Comparison of ENCODE assay signal across 8 cellular contexts in genomic region chr11:94791942-94792341, GRCh38. TPM values are rescaled to one million over a fixed set of nuclear protein-coding genes. Genes with fewer than 3 reads are reported as not detected.
DNase-seq lines count a peak whose midpoint lies in the region; ATAC-seq, FAIRE-seq and TF ChIP-seq lines count a peak whose summit lies in the region.
"Not testable (repeated sequence)": the region's sequence is repeated elsewhere in the genome, so short reads cannot be mapped to it uniquely, and the experiment has no call there.

No MANE protein-coding gene starts in this region.

- intact Hi-C loops in PC-9 (cut with micrococcal nuclease; ENCODE audit: unreplicated experiment); K562 (cut with micrococcal nuclease): not testable (repeated sequence)
- intact Hi-C loops in gastrocnemius medialis (cut with DNase I; ENCODE audit: low total_unique reads), result loop anchor here (10.0 kb wide), 1 partner anchor 313 kb away; no protein-coding TSS in a partner anchor

- H3K9ac ChIP-seq in SK-N-SH; K562 (ENCODE audit: insufficient read depth in 1 of 2, low read depth in 2 of 2, low read length in 2 of 2): not testable (repeated sequence)

- DNase-seq in PC-9; SK-N-SH; K562 (ENCODE audit: extremely low read depth in 1 of 4, low spot score in 3 of 4); chondrocyte (ENCODE audit: low spot score); osteocyte (ENCODE audit: extremely low spot score, unreplicated experiment); gastrocnemius medialis: not testable (repeated sequence)

- not testable (repeated sequence) for H3K4me3 ChIP-seq in ACC112 (ENCODE audit: low read depth, low read length); HEK293 (ENCODE audit: low read depth, low read length); PC-9; SK-N-SH (ENCODE audit: low read depth in 2 of 2, low read length in 1 of 2); K562; gastrocnemius medialis

- not testable (repeated sequence) for H3K36me3 Mint-ChIP-seq in chondrocyte (ENCODE audit: low read depth); osteocyte (ENCODE audit: unreplicated experiment)

- not testable (repeated sequence) for H3K4me3 Mint-ChIP-seq in chondrocyte (ENCODE audit: unreplicated experiment); osteocyte (ENCODE audit: unreplicated experiment)

- FAIRE-seq in K562 (lab: Jason Lieb, UNC), result not testable (repeated sequence)

- CTCF ChIA-PET in HEK293 (lab: Yijun Ruan, JAX), result interaction anchor here (0.6 kb wide), 1 partner anchor 55 kb away, joined by 3 read pairs; no protein-coding TSS in a partner anchor
- CTCF ChIA-PET in PC-9 (lab: Charles Lee); SK-N-SH (lab: Yijun Ruan, JAX); K562 (lab: Yijun Ruan, JAX; ENCODE audit: low intra/inter-chr PET ratio): not testable (repeated sequence)

- not testable (repeated sequence) for H3K9me3 ChIP-seq in HEK293 (ENCODE audit: control insufficient read depth, insufficient read depth, low read depth, low read length); PC-9 (ENCODE audit: insufficient read depth, low read depth); SK-N-SH; K562 (replicated peaks; ENCODE audit: control insufficient read depth, insufficient read depth, low read depth, low read length); gastrocnemius medialis

- not testable (repeated sequence) for H3K27me3 ChIP-seq in ACC112 (ENCODE audit: insufficient read depth, low read length); PC-9 (ENCODE audit: insufficient read depth, low read depth); SK-N-SH (ENCODE audit: insufficient read depth); K562 (ENCODE audit: control insufficient read depth in 2 of 2, insufficient read depth in 2 of 2, low read length in 2 of 2); gastrocnemius medialis

- H3K4me1 Mint-ChIP-seq in chondrocyte (ENCODE audit: low read depth), result peaks cover 78% of the 10 kb centered on the region
- peaks cover 77% of the 10 kb centered on the region for H3K4me1 Mint-ChIP-seq in osteocyte (ENCODE audit: unreplicated experiment)

- WGBS in SK-N-SH (ENCODE audit: low lambda C conversion rate), result 98% methylated on average over 5 of the region's 5 CpGs
- WGBS in K562 (ENCODE audit: insufficient coverage, low coverage, missing lambda C conversion rate), result 45% methylated on average over 5 of the region's 5 CpGs

- BruUV-seq in PC-9 (replicated peaks; lab: Mats Ljungman, UMichigan); K562 (replicated peaks; lab: Mats Ljungman, UMichigan): not testable (repeated sequence)

- H3K27me3 Mint-ChIP-seq in chondrocyte (ENCODE audit: low read depth); osteocyte (ENCODE audit: unreplicated experiment): not testable (repeated sequence)

- not testable (repeated sequence) for TF ChIP-seq RAD21 in SK-N-SH (IDR thresholded peaks at IDR 0.05; ENCODE audit: low read length); K562 (CRISPR knock-in tag; conservative IDR thresholded peaks at IDR 0.05 in 1 of 2, IDR thresholded peaks at IDR 0.05 in 1 of 2)

- H3K4me2 ChIP-seq in PC-9; K562 (ENCODE audit: insufficient read depth, low read length): not testable (repeated sequence)
- peak overlapping the region; percentile 28; the same call in 1 of the 2 replicates for H3K4me2 ChIP-seq in SK-N-SH

- not testable (repeated sequence) for H3K9me1 ChIP-seq in K562 (ENCODE audit: control insufficient read depth, insufficient read depth, low read length)

- not testable (repeated sequence) for TF ChIP-seq EP300 in SK-N-SH (IDR thresholded peaks at IDR 0.05; ENCODE audit: borderline replicate concordance in 1 of 2, low read depth in 1 of 2, low read length in 1 of 2); K562 (IDR thresholded peaks at IDR 0.05; ENCODE audit: low read length)

- not testable (repeated sequence) for H3K36me3 ChIP-seq in ACC112 (ENCODE audit: insufficient read depth, low read length); HEK293 (ENCODE audit: control insufficient read depth in 2 of 2, insufficient read depth in 1 of 2, low read length in 2 of 2); SK-N-SH (replicated peaks in 1 of 2; ENCODE audit: control insufficient read depth in 1 of 2, insufficient read depth in 2 of 2, low read length in 1 of 2); K562 (ENCODE audit: control insufficient read depth, insufficient read depth, low read length); gastrocnemius medialis
- H3K36me3 ChIP-seq in PC-9 (ENCODE audit: low read depth), result peaks cover 17% of the 10 kb centered on the region

- peaks cover 25% of the 10 kb centered on the region; the same call in 1 of the 2 replicates for H4K20me1 ChIP-seq in PC-9 (ENCODE audit: insufficient read depth)
- not testable (repeated sequence) for H4K20me1 ChIP-seq in SK-N-SH (ENCODE audit: insufficient read depth); K562 (replicated peaks; ENCODE audit: control insufficient read depth, insufficient read depth, low read length)

- not testable (repeated sequence) for TF ChIP-seq CTCF in HEK293 (tag by site-specific recombination; IDR thresholded peaks at IDR 0.05); PC-9 (conservative IDR thresholded peaks at IDR 0.05); SK-N-SH (IDR thresholded peaks at IDR 0.05); K562 (IDR thresholded peaks at IDR 0.05 in 2 of 3, conservative IDR thresholded peaks at IDR 0.05 in 1 of 3; ENCODE audit: insufficient read depth in 2 of 3, low read depth in 1 of 3, low read length in 3 of 3); chondrocyte (IDR thresholded peaks at IDR 0.05); osteocyte (IDR thresholded peaks at IDR 0.05); gastrocnemius medialis (IDR thresholded peaks at IDR 0.05 in 4 of 5, conservative IDR thresholded peaks at IDR 0.05 in 1 of 5)

- H3F3A ChIP-seq in PC-9 (ENCODE audit: insufficient read depth, low read depth) (peaks cover 67% of the 10 kb centered on the region), SK-N-SH (replicated peaks; ENCODE audit: insufficient read depth) (peaks cover 28% of the 10 kb centered on the region)

- peak overlapping the region; percentile 28 for H3K27ac Mint-ChIP-seq in chondrocyte (ENCODE audit: unreplicated experiment)
- H3K27ac Mint-ChIP-seq in osteocyte (ENCODE audit: unreplicated experiment), result peak overlapping the region; percentile 43

- H3K9me2 ChIP-seq in PC-9 (ENCODE audit: insufficient read depth); SK-N-SH: not testable (repeated sequence)

- TF ChIP-seq POLR2A in K562 (conservative IDR thresholded peaks at IDR 0.05); gastrocnemius medialis (IDR thresholded peaks at IDR 0.05): not testable (repeated sequence)

- in situ Hi-C loops in K562 (cut with MboI); gastrocnemius medialis (cut with MboI; ENCODE audit: low sequenced_read_pairs in 4 of 4): not testable (repeated sequence)

- POLR2A ChIA-PET in HEK293 (lab: Yijun Ruan, JAX); PC-9 (lab: Charles Lee; ENCODE audit: unreplicated experiment); SK-N-SH (lab: Yijun Ruan, JAX); K562 (lab: Yijun Ruan, JAX): not testable (repeated sequence)

- not testable (repeated sequence) for H3K9me3 Mint-ChIP-seq in chondrocyte (ENCODE audit: low read depth); osteocyte (ENCODE audit: unreplicated experiment)

- H3K4me1 ChIP-seq in ACC112 (ENCODE audit: control insufficient read depth, insufficient read depth, low read length, unreplicated experiment) (peaks cover 75% of the 10 kb centered on the region), HEK293 (ENCODE audit: control insufficient read depth, insufficient read depth, low read length) (peaks cover 22% of the 10 kb centered on the region), PC-9 (replicated peaks; ENCODE audit: insufficient read depth) (peaks cover 93% of the 10 kb centered on the region), SK-N-SH (ENCODE audit: control insufficient read depth in 1 of 2, insufficient read depth in 2 of 2, low read depth in 1 of 2, low read length in 1 of 2) (peaks cover 27 to 62% of the 10 kb centered on the region in 2 experiments), K562 (replicated peaks in 1 of 2; ENCODE audit: control insufficient read depth in 2 of 2, insufficient read depth in 2 of 2, low read length in 2 of 2) (peaks cover 0 to 55% of the 10 kb centered on the region in 2 experiments; a peak in 3 of 5 replicates), gastrocnemius medialis (peaks cover 87% of the 10 kb centered on the region in 2 donors)

- not testable (repeated sequence) for H2AFZ ChIP-seq in ACC112 (ENCODE audit: low read length, unreplicated experiment); PC-9; SK-N-SH (ENCODE audit: low read depth); K562 (ENCODE audit: low read depth, low read length)

- not testable (repeated sequence) for ATAC-seq in K562, gastrocnemius medialis

- H3K79me2 ChIP-seq in ACC112 (ENCODE audit: control insufficient read depth, insufficient read depth, low read length, unreplicated experiment) (peaks cover 72% of the 10 kb centered on the region), PC-9 (ENCODE audit: low read depth) (peaks cover 98% of the 10 kb centered on the region), SK-N-SH (ENCODE audit: insufficient read depth) (peaks cover 85% of the 10 kb centered on the region), K562 (ENCODE audit: control insufficient read depth, insufficient read depth, low read length) (peaks cover 88% of the 10 kb centered on the region)

- H3K27ac ChIP-seq in ACC112 (ENCODE audit: low read depth, low read length) (peak overlapping the region; percentile 6; the same call in 1 of the 2 replicates), PC-9 (peak overlapping the region; percentile 25), SK-N-SH (ENCODE audit: low read depth in 2 of 2, low read length in 1 of 2) (peak overlapping the region in 1 of 2 experiments; percentile 53; a peak in 1 of 4 replicates), gastrocnemius medialis (peak overlapping the region; percentile 89 to 91 (median 90))
- not testable (repeated sequence) for H3K27ac ChIP-seq in HEK293 (ENCODE audit: extremely low read depth, low read depth, low read length); K562 (ENCODE audit: extremely low read depth, low read depth, low read length)

RNA-seq across cellular contexts. Expression of gene AMOTL1, which starts 23.8 kb away (rescaled TPM):
- 48.0 and 60.5 TPM in 2 replicates for total RNA-seq in PC-9 (2021)
- polyA plus RNA-seq in SK-N-SH (2012; rRNA removed), result 10.7 and 11.7 TPM in 2 replicates
- 8.5 and 11.1 TPM in 2 replicates for polyA plus RNA-seq in SK-N-SH (2012; cell fraction: cytosol; rRNA removed)
- polyA plus RNA-seq in SK-N-SH (2012; cell fraction: nucleus; rRNA removed), result 8.1 and 12.3 TPM in 2 replicates
- 33.3 and 42.6 TPM in 2 replicates for total RNA-seq in K562 (2011; cell fraction: chromatin; rRNA removed; ENCODE audit: low replicate concordance)
- total RNA-seq in K562 (2011; cell fraction: nucleolus; rRNA removed), result 17.8 and 18.0 TPM in 2 replicates
- 26.3 and 39.2 TPM in 2 replicates for total RNA-seq in K562 (2011; cell fraction: nucleoplasm; rRNA removed)
- 20.9 and 22.1 TPM in 2 replicates for total RNA-seq in K562 (2014; rRNA removed)
- total RNA-seq in K562 (2014; rRNA removed; fragmentation: Illumina TruSeq; extraction: Trizol), result 14.0 and 14.4 TPM in 2 replicates
- total RNA-seq in K562 (2015; rRNA removed; fragmentation: Illumina TruSeq; extraction: Trizol), result 12.8 and 12.9 TPM in 2 replicates
- 29.9 and 35.4 TPM in 2 replicates for total RNA-seq in K562 (2021)
- polyA plus RNA-seq in K562 (2011; rRNA removed), result 2.5 and 16.7 TPM in 2 replicates
- 2.0 and 12.2 TPM in 2 replicates for polyA plus RNA-seq in K562 (2011; cell fraction: cytosol; rRNA removed)
- 3.0 and 21.5 TPM in 2 replicates for polyA plus RNA-seq in K562 (2011; cell fraction: nucleus; rRNA removed)
- 17.9 and 23.2 TPM in 2 replicates for polyA plus RNA-seq in K562 (2012)
- 18.7 and 18.8 TPM in 2 replicates for polyA plus RNA-seq in K562 (2014; fragmentation: Illumina TruSeq; extraction: Trizol)
- polyA plus RNA-seq in K562 (2014; fragmentation: Nextera tagmentation; extraction: Ambion mirVana), result 1 to 10 TPM; 4.0 to 4.7 TPM
- polyA plus RNA-seq in K562 (2014; rRNA removed), result 12.6 and 13.3 TPM in 2 replicates
- polyA minus RNA-seq in K562 (2011; rRNA and poly(A)+ RNA removed), result 5.5 and 37.5 TPM in 2 replicates
- 3.5 and 21.8 TPM in 2 replicates for polyA minus RNA-seq in K562 (2011; cell fraction: cytosol; rRNA and poly(A)+ RNA removed)
- 3.9 and 17.8 TPM in 2 replicates for polyA minus RNA-seq in K562 (2011; cell fraction: nucleus; rRNA and poly(A)+ RNA removed)
- 45.6 to 70.2 TPM (median 47.2 TPM) in 3 replicates for total RNA-seq in chondrocyte
- 66.6 and 71.7 TPM in 2 replicates for total RNA-seq in osteocyte
- total RNA-seq in gastrocnemius medialis, result 100 to 1,000 TPM; 150 to 393 (median 244) TPM
